Comparison of ENCODE assay signal across 13 cellular contexts in the genomic region with DNA sequence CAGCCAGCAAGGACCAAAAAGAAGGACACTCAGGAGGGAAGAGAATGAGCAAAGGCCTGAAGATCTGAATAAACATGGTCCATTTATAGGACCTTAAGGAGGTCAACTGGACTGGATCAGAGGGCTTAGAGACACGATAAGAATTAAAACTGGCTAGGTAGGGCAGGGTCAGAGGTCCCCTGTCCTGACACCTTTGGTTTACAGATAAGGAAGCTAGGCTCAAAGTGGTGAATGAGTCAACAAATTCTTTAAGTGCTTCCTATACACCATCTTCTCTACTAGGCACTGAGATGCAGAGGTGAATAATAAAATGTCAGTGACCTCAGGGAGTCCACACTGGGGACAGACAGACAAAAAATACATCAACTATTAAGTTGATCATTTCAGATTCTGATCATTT.
DNase-seq lines count a peak whose midpoint lies in the region; ATAC-seq and TF ChIP-seq lines count a peak whose summit lies in the region.
"Had no signal": no experiment of that assay in that cellular context is flagged by ENCODE, and none has a peak within 500 bp of the region (broad histone marks: within the 10 kb centered on the region; RNA-seq: fewer than 3 reads in every experiment).

No MANE protein-coding gene starts in this region.

- peaks cover 47% of the 10 kb centered on the region for H3K36me3 Mint-ChIP-seq in activated CD4-positive, alpha-beta T cell treated with anti-CD3 and anti-CD28 coated beads, Interleukin-2, amount 10 ng/mL, durations not matched to agents 24 days and 14 days (ENCODE audit: low read depth)
- no peaks in the 10 kb centered on the region for H3K36me3 Mint-ChIP-seq in brain

- peaks cover 57 to 88% of the 10 kb centered on the region in 2 donors for H3K4me1 ChIP-seq in gastrocnemius medialis
- H3K4me1 ChIP-seq: prostate gland had no signal

- no peak for TF ChIP-seq POLR2A in gastrocnemius medialis (IDR thresholded peaks at IDR 0.05)

- H3K9me3 Mint-ChIP-seq in activated CD4-positive, alpha-beta T cell treated with anti-CD3 and anti-CD28 coated beads, Interleukin-2, amount 10 ng/mL, durations not matched to agents 24 days and 14 days, result peaks cover 10% of the 10 kb centered on the region
- peaks cover 0 to 4% (median 0%) of the 10 kb centered on the region in 5 experiments for H3K9me3 Mint-ChIP-seq in brain

- peak; percentile 56 for DNase-seq in activated CD4-positive, alpha-beta T cell treated with anti-CD3 and anti-CD28 coated beads, Interleukin-2, amount 10 ng/mL, durations not matched to agents 24 days and 14 days
- no peak for DNase-seq in activated CD4-positive, alpha-beta T cell treated with anti-CD3 and anti-CD28 coated beads for 48 hours
- DNase-seq in HuH-7.5 (ENCODE audit: low spot score), result peak; percentile 8
- DNase-seq in gastrocnemius medialis, result no peak
- no peak for DNase-seq in NCI-H510A treated with DMSO at 0.1 percent for 48 hours (lab: John Stamatoyannopoulos, UW)
- no peak for DNase-seq in NCI-H2029 treated with DMSO at 0.1 percent for 48 hours (lab: John Stamatoyannopoulos, UW)
- DNase-seq in GM20000 (ENCODE audit: low spot score), result no peak
- DNase-seq: anterior cingulate cortex, NCI-H1105 treated with DMSO at 0.1 percent for 48 hours, NCI-H774 had no signal

- intact Hi-C loops in activated CD4-positive, alpha-beta T cell treated with anti-CD3 and anti-CD28 coated beads, Interleukin-2, amount 10 ng/mL, durations not matched to agents 24 days and 14 days (cut with micrococcal nuclease), result loop anchor here (5.0 kb wide), 1 partner anchor 38 kb away; no protein-coding TSS in a partner anchor
- intact Hi-C loops in gastrocnemius medialis (cut with DNase I; ENCODE audit: low total_unique reads), result no loop called here

- no peaks in the 10 kb centered on the region for H3K9me3 ChIP-seq in gastrocnemius medialis
- H3K9me3 ChIP-seq: prostate gland had no signal

- in situ Hi-C loops in gastrocnemius medialis (cut with MboI; ENCODE audit: low sequenced_read_pairs in 4 of 4), result no loop called here

- H3K27ac ChIP-seq in gastrocnemius medialis, result peak overlapping the region in 3 of 4 donors; percentile 5 to 25 (median 16)
- H3K27ac ChIP-seq: HL-60, prostate gland had no signal

- H3K27ac Mint-ChIP-seq in activated CD4-positive, alpha-beta T cell treated with anti-CD3 and anti-CD28 coated beads, Interleukin-2, amount 10 ng/mL, durations not matched to agents 24 days and 14 days, result peak overlapping the region; percentile 27
- peak overlapping the region in 3 of 5 experiments; percentile 6 to 74 (median 49) for H3K27ac Mint-ChIP-seq in brain

- no peaks in the 10 kb centered on the region for H3K36me3 ChIP-seq in gastrocnemius medialis
- H3K36me3 ChIP-seq: prostate gland had no signal

- H3K4me3 ChIP-seq in gastrocnemius medialis, result no peak overlapping the region
- H3K4me3 ChIP-seq: prostate gland had no signal

- no peaks in the 10 kb centered on the region for H3K27me3 ChIP-seq in gastrocnemius medialis

- H3K4me3 Mint-ChIP-seq in activated CD4-positive, alpha-beta T cell treated with anti-CD3 and anti-CD28 coated beads, Interleukin-2, amount 10 ng/mL, durations not matched to agents 24 days and 14 days, result no peak overlapping the region
- no peak overlapping the region for H3K4me3 Mint-ChIP-seq in brain

- no peaks in the 10 kb centered on the region for H3K27me3 Mint-ChIP-seq in activated CD4-positive, alpha-beta T cell treated with anti-CD3 and anti-CD28 coated beads, Interleukin-2, amount 10 ng/mL, durations not matched to agents 24 days and 14 days
- H3K27me3 Mint-ChIP-seq in brain, result no peaks in the 10 kb centered on the region

- peaks cover 72% of the 10 kb centered on the region for H3K4me1 Mint-ChIP-seq in activated CD4-positive, alpha-beta T cell treated with anti-CD3 and anti-CD28 coated beads, Interleukin-2, amount 10 ng/mL, durations not matched to agents 24 days and 14 days
- peaks cover 26% of the 10 kb centered on the region for H3K4me1 Mint-ChIP-seq in brain

- no peak for ATAC-seq in gastrocnemius medialis

- TF ChIP-seq CTCF in brain (conservative IDR thresholded peaks at IDR 0.05), result no peak
- no peak for TF ChIP-seq CTCF in gastrocnemius medialis (IDR thresholded peaks at IDR 0.05 in 4 of 5, conservative IDR thresholded peaks at IDR 0.05 in 1 of 5)
- no peak for TF ChIP-seq CTCF in GM20000 (IDR thresholded peaks at IDR 0.05; ENCODE audit: extremely low read depth, missing control alignments)

Comparison
In these comparisons a context has a peak if more than half of its experiments do, and no peak if none do; other contexts are left out.
1. DNase-seq: peak in activated CD4-positive, alpha-beta T cell treated with anti-CD3 and anti-CD28 coated beads, Interleukin-2, amount 10 ng/mL, durations not matched to agents 24 days and 14 days (single experiment) and HuH-7.5 (single experiment); none in activated CD4-positive, alpha-beta T cell treated with anti-CD3 and anti-CD28 coated beads for 48 hours (single experiment), gastrocnemius medialis (0 of 2), NCI-H510A treated with DMSO at 0.1 percent for 48 hours (single experiment), NCI-H2029 treated with DMSO at 0.1 percent for 48 hours (single experiment) and GM20000 (single experiment).